8 cellular contexts compared by ENCODE assay signal in genomic region chr12:54384591-54385041, GRCh38. TPM values are rescaled to one million over a fixed set of nuclear protein-coding genes. Genes with fewer than 3 reads are reported as not detected.
A peak's percentile ranks its signal among the peaks of the same experiment; 100 is the strongest.
DNase-seq lines count a peak whose midpoint lies in the region; ATAC-seq and TF ChIP-seq lines count a peak whose summit lies in the region.

Gene ZNF385A, minus strand, starts transcription at chr12:54384733. Its CDS starts 219 bp downstream, at chr12:54384514.

- no peak within 1 kb of the TSS for H2AFZ ChIP-seq in HCT116 (ENCODE audit: low read depth, low read length, poor library complexity, severe bottlenecking)

- H3K27ac ChIP-seq in HCT116 (ENCODE audit: low read depth, low read length): no peak within 1 kb of the TSS
- H3K27ac ChIP-seq in SJSA1: peak within 1 kb of the TSS; percentile 46; the same call in 1 of the 2 replicates
- H3K27ac ChIP-seq in iPS-18a (ENCODE audit: low read length): no peak within 1 kb of the TSS
- peak within 1 kb of the TSS; percentile 75 for H3K27ac ChIP-seq in suprapubic skin

- TF ChIP-seq RAD21 in HCT116 (IDR thresholded peaks at IDR 0.05; ENCODE audit: low read depth): no peak

- RAD21 ChIA-PET in HCT116 (lab: Charles Lee; ENCODE audit: low non-redundant PET in 1 of 2, low total read pairs in 2 of 2, uncharacterized antibody in 2 of 2, unreplicated experiment in 2 of 2): no interaction called here

- H3K4me3 ChIP-seq in HCT116 (replicated peaks in 1 of 2; ENCODE audit: low read depth in 1 of 2, low read length in 2 of 2) (no peak within 1 kb of the TSS), SJSA1 (no peak within 1 kb of the TSS), iPS-18a (ENCODE audit: low read length) (peak within 1 kb of the TSS; percentile 36), suprapubic skin (peak within 1 kb of the TSS; percentile 16), BE2C (ENCODE audit: low read depth, low read length) (no peak within 1 kb of the TSS)

- BruUV-seq in HCT116 (replicated peaks; lab: Mats Ljungman, UMichigan): no TSS peak

- TF ChIP-seq EP300 in suprapubic skin (IDR thresholded peaks at IDR 0.05): no peak

- H3K36me3 ChIP-seq in HCT116 (ENCODE audit: control insufficient read depth in 1 of 2, insufficient read depth in 2 of 2, low read length in 2 of 2): no peaks in the 10 kb centered on the region
- no peaks in the 10 kb centered on the region for H3K36me3 ChIP-seq in SJSA1
- no peaks in the 10 kb centered on the region for H3K36me3 ChIP-seq in iPS-18a (ENCODE audit: control insufficient read depth, low read depth, low read length)
- peaks cover 3% of the 10 kb centered on the region for H3K36me3 ChIP-seq in suprapubic skin
- no peaks in the 10 kb centered on the region for H3K36me3 ChIP-seq in BE2C

- H4K20me1 ChIP-seq in HCT116 (ENCODE audit: insufficient read depth): no peaks in the 10 kb centered on the region

- CTCF ChIA-PET in HCT116 (lab: Charles Lee): interaction anchor here (1.5 to 1.9 kb wide), 2 partner anchors 11 to 15 kb away, joined by 4 to 6 read pairs; no protein-coding TSS in a partner anchor

- H3K9ac ChIP-seq in HCT116 (ENCODE audit: low read length) (0 out of 2 replicates have a peak within 1 kb of the TSS, but pooled peaks have one; percentile 10), iPS-18a (ENCODE audit: low read length) (no peak within 1 kb of the TSS)

- DNase-seq in HCT116 (ENCODE audit: low read depth, low spot score) (no peak), SJSA1 (ENCODE audit: low read depth in 1 of 2, low spot score in 2 of 2) (no peak), suprapubic skin (ENCODE audit: low spot score in 2 of 2) (no peak), NCI-H510A treated with DMSO at 0.1 percent for 48 hours (lab: John Stamatoyannopoulos, UW) (no peak), cerebellar cortex (ENCODE audit: low spot score) (no peak), BE2C (no peak)

- H3K9me3 ChIP-seq in HCT116 (ENCODE audit: control insufficient read depth in 1 of 2, insufficient read depth in 1 of 2, low read depth in 1 of 2, low read length in 2 of 2) (no peaks in the 10 kb centered on the region), SJSA1 (replicated peaks) (no peaks in the 10 kb centered on the region), iPS-18a (ENCODE audit: control insufficient read depth, low read depth, low read length) (no peaks in the 10 kb centered on the region), suprapubic skin (no peaks in the 10 kb centered on the region), BE2C (no peaks in the 10 kb centered on the region)

- H3K4me2 ChIP-seq in HCT116 (ENCODE audit: low read length): no peak within 1 kb of the TSS

- no peak for TF ChIP-seq POLR2A in HCT116 (IDR thresholded peaks at IDR 0.05; ENCODE audit: borderline replicate concordance, extremely low read depth, insufficient read depth, insufficient read length)
- TF ChIP-seq POLR2A in suprapubic skin (IDR thresholded peaks at IDR 0.05): no peak

- H3K27me3 ChIP-seq in HCT116 (ENCODE audit: insufficient read depth, low read length) (no peaks in the 10 kb centered on the region), SJSA1 (replicated peaks) (no peaks in the 10 kb centered on the region), iPS-18a (ENCODE audit: control insufficient read depth, insufficient read depth, low read length) (no peaks in the 10 kb centered on the region), suprapubic skin (no peaks in the 10 kb centered on the region), BE2C (no peaks in the 10 kb centered on the region)

- no peaks in the 10 kb centered on the region for H3K9me2 ChIP-seq in HCT116 (ENCODE audit: insufficient read depth)

- POLR2A ChIA-PET in HCT116 (lab: Charles Lee): no interaction called here

- intact Hi-C loops in HCT116 (cut with micrococcal nuclease): no loop called here

- TF ChIP-seq CTCF in HCT116 (IDR thresholded peaks at IDR 0.05 in 2 of 3, conservative IDR thresholded peaks at IDR 0.05 in 1 of 3; ENCODE audit: borderline replicate concordance in 1 of 3, insufficient read depth in 1 of 3, low read depth in 2 of 3, low read length in 2 of 3) (no peak), suprapubic skin (IDR thresholded peaks at IDR 0.05) (no peak), BE2C (IDR thresholded peaks at IDR 0.05; ENCODE audit: low read depth, low read length) (no peak)

- peaks cover 24 to 62% of the 10 kb centered on the region in 2 experiments for H3K4me1 ChIP-seq in HCT116 (ENCODE audit: control insufficient read depth in 1 of 2, insufficient read depth in 2 of 2, low read length in 2 of 2)
- H3K4me1 ChIP-seq in SJSA1 (replicated peaks): peaks cover 24% of the 10 kb centered on the region
- peaks cover 57% of the 10 kb centered on the region for H3K4me1 ChIP-seq in iPS-18a (ENCODE audit: control insufficient read depth, low read depth, low read length)
- peaks cover 75% of the 10 kb centered on the region for H3K4me1 ChIP-seq in suprapubic skin
- H3K4me1 ChIP-seq in BE2C: peaks cover 14% of the 10 kb centered on the region

- H3K79me2 ChIP-seq in HCT116 (ENCODE audit: insufficient read depth, low read length): no peaks in the 10 kb centered on the region

- 83% methylated on average over 1 of the region's 1 CpG for WGBS in suprapubic skin

- ATAC-seq in HCT116: no peak
- no peak for ATAC-seq in GM18867 (IDR thresholded peaks at IDR 0.05; ENCODE audit: unreplicated experiment)

TF ChIP-seq in HCT116, 20 proteins besides CTCF, POLR2A, EP300 and RAD21:
- TF ChIP-seq FOSL1 (IDR thresholded peaks at IDR 0.05; ENCODE audit: low read depth) (no peak), SRF (IDR thresholded peaks at IDR 0.05; ENCODE audit: low read depth) (no peak), EZH2 (IDR thresholded peaks at IDR 0.05) (no peak), ZNF274 (IDR thresholded peaks at IDR 0.05; ENCODE audit: low read depth, low read length) (no peak), MAX (IDR thresholded peaks at IDR 0.05) (no peak), SIN3A (IDR thresholded peaks at IDR 0.05; ENCODE audit: low read depth) (no peak), CEBPB (IDR thresholded peaks at IDR 0.05; ENCODE audit: low read depth) (no peak), SP1 (IDR thresholded peaks at IDR 0.05; ENCODE audit: low read depth) (no peak), EZH2phosphoT487 (IDR thresholded peaks at IDR 0.05; ENCODE audit: borderline replicate concordance) (no peak), POLR2AphosphoS5 (IDR thresholded peaks at IDR 0.05; ENCODE audit: low read depth, low read length) (no peak), EGR1 (IDR thresholded peaks at IDR 0.05; ENCODE audit: low read depth) (no peak), JUND (IDR thresholded peaks at IDR 0.05) (no peak), REST (IDR thresholded peaks at IDR 0.05; ENCODE audit: low read depth) (no peak), YY1 (IDR thresholded peaks at IDR 0.05; ENCODE audit: extremely low read depth, insufficient replicate concordance, low read depth, low read length) (no peak)

RNA-seq across cellular contexts. Expression of gene ZNF385A, which starts in this region (rescaled TPM):
- total RNA-seq in HCT116 (2021; ENCODE audit: unreplicated experiment): 34.7 TPM
- 32.1 and 34.1 TPM in 2 replicates for polyA plus RNA-seq in HCT116 (2012)
- total RNA-seq in SJSA1 (2014; rRNA removed; shearing (Covaris generic)): 0.31 and 0.42 TPM in 2 replicates
- total RNA-seq in suprapubic skin: 100 to 1,000 TPM in 3 of 4 donors, 10 to 100 TPM in 1; 99.5 to 134 (median 113) TPM
- polyA plus RNA-seq in BE2C (2012; ENCODE audit: insufficient read depth, insufficient read length, low read depth): 25.0 TPM

Comparison
In these comparisons a context has a peak if more than half of its experiments do, and no peak if none do; other contexts are left out.
1. RNA of gene ZNF385A (total RNA-seq): 99.5 to 134 TPM in suprapubic skin and 34.7 TPM in HCT116 (single experiment); 0.31 to 0.42 TPM in SJSA1; every median in the first group is over 10 times any median in the second.
2. H3K27ac ChIP-seq: peak in SJSA1 (single experiment) and suprapubic skin (single experiment); none in HCT116 (single experiment) and iPS-18a (single experiment).
3. H3K4me3 ChIP-seq: peak in iPS-18a (single experiment) and suprapubic skin (single experiment); none in HCT116 (0 of 2), SJSA1 (single experiment) and BE2C (single experiment).